Comparison of ENCODE assay signal across 1 cellular context in genomic region chr10:28684157-28684985, GRCh38.
TF ChIP-seq lines count a peak whose summit lies in the region.

No MANE protein-coding gene starts in this region.

TF ChIP-seq in H1, 55 proteins besides CTCF, POLR2A, EP300 and RAD21 (continued from another document):
- no peak for TF ChIP-seq CHD7 (IDR thresholded peaks at IDR 0.05; ENCODE audit: insufficient replicate concordance, low read length)
TF ChIP-seq in H1: peak in this region for 1.
